ENCODE assay signal across 27 cellular contexts in genomic region chr13:94218537-94218936, GRCh38.
"Had no signal": no experiment of that assay in that cellular context is flagged by ENCODE, and none has a peak within 500 bp of the region (broad histone marks: within the 10 kb centered on the region; RNA-seq: fewer than 3 reads in every experiment).

No MANE protein-coding gene starts in this region.

- H3K27ac ChIP-seq: coronary artery, dorsolateral prefrontal cortex, hepatocyte, neural progenitor cell, parathyroid adenoma, psoas muscle, spleen, tibial artery, upper lobe of left lung, uterus had no signal

- H2AFZ ChIP-seq: hepatocyte, neural progenitor cell, parathyroid adenoma had no signal

- H3K79me2 ChIP-seq: hepatocyte, parathyroid adenoma had no signal

- H3K36me3 Mint-ChIP-seq: natural killer cell treated with Interleukin-12 subunit alpha and Interleukin-12 subunit beta and Interleukin-15 and Interleukin-18, amount 100 ng/mL, for 72 hours; neural progenitor cell; stimulated activated memory B cell treated with anti-CD40 and anti-IgM and Interleukin-4, amounts not matched to agents 10 μg/mL and 1 μg/mL and 100 μg/mL, for 72 hours had no signal

- H3K9me3 ChIP-seq: psoas muscle, spleen, tibial artery, upper lobe of left lung, uterus had no signal

- ATAC-seq: left colon; left ventricle myocardium superior; natural killer cell treated with Interleukin-12 subunit alpha and Interleukin-12 subunit beta and Interleukin-15 and Interleukin-18, amount 100 ng/mL, for 72 hours; psoas muscle; sciatic nerve; stimulated activated memory B cell treated with anti-CD40 and anti-IgM and Interleukin-4, amounts not matched to agents 10 μg/mL and 1 μg/mL and 100 μg/mL, for 72 hours had no signal

- H3K4me2 ChIP-seq: hepatocyte, neural progenitor cell had no signal

- H3K4me1 ChIP-seq: parathyroid adenoma, psoas muscle, spleen, tibial artery, upper lobe of left lung, uterus had no signal

- H3K9ac ChIP-seq: neural progenitor cell, parathyroid adenoma had no signal

- H3K36me3 ChIP-seq: neural progenitor cell, spleen, tibial artery, upper lobe of left lung, uterus had no signal

- H3K27me3 ChIP-seq: dorsolateral prefrontal cortex, hepatocyte, neural progenitor cell, spleen, tibial artery, upper lobe of left lung, uterus had no signal

- H3K4me1 Mint-ChIP-seq: stimulated activated memory B cell treated with anti-CD40 and anti-IgM and Interleukin-4, amounts not matched to agents 10 μg/mL and 1 μg/mL and 100 μg/mL, for 72 hours had no signal

- H3K27me3 Mint-ChIP-seq: stimulated activated memory B cell treated with anti-CD40 and anti-IgM and Interleukin-4, amounts not matched to agents 10 μg/mL and 1 μg/mL and 100 μg/mL, for 72 hours; stimulated activated naive CD8-positive, alpha-beta T cell treated with anti-CD3 and anti-CD28 coated beads, Interleukin-15, Interleukin-2, amounts not matched to agents 100 ng/mL and 50 ng/mL, for 24 hours had no signal

- H3K9me3 Mint-ChIP-seq: neural progenitor cell; stimulated activated memory B cell treated with anti-CD40 and anti-IgM and Interleukin-4, amounts not matched to agents 10 μg/mL and 1 μg/mL and 100 μg/mL, for 72 hours; stimulated activated naive CD8-positive, alpha-beta T cell treated with anti-CD3 and anti-CD28 coated beads, Interleukin-15, Interleukin-2, amounts not matched to agents 100 ng/mL and 50 ng/mL, for 24 hours had no signal

- H3K4me3 Mint-ChIP-seq: natural killer cell treated with Interleukin-12 subunit alpha and Interleukin-12 subunit beta and Interleukin-15 and Interleukin-18, amount 100 ng/mL, for 72 hours; neural progenitor cell; stimulated activated memory B cell treated with anti-CD40 and anti-IgM and Interleukin-4, amounts not matched to agents 10 μg/mL and 1 μg/mL and 100 μg/mL, for 72 hours; stimulated activated naive CD8-positive, alpha-beta T cell treated with anti-CD3 and anti-CD28 coated beads, Interleukin-15, Interleukin-2, amounts not matched to agents 100 ng/mL and 50 ng/mL, for 24 hours had no signal

- DNase-seq: dorsolateral prefrontal cortex; effector CD8-positive, alpha-beta T cell; foreskin melanocyte; head of caudate nucleus; left colon; left ventricle myocardium superior; mesenchymal stem cell; midbrain; occipital lobe; psoas muscle; retina; spleen; stimulated activated CD4-positive, alpha-beta T cell treated with anti-CD3 and anti-CD28 coated beads, Interleukin-15, amount 100 ng/mL, for 24 hours; stimulated activated CD4-positive, alpha-beta T cell treated with anti-CD3 and anti-CD28 coated beads, Interleukin-1b, Interleukin-23, amount 100 ng/mL, for 48 hours; stimulated activated CD4-positive, alpha-beta T cell treated with anti-CD3 and anti-CD28 coated beads, Interleukin-4, amount 100 ng/mL, for 24 hours; tibial artery; upper lobe of left lung; uterus had no signal

- H3K27ac Mint-ChIP-seq: natural killer cell treated with Interleukin-12 subunit alpha and Interleukin-12 subunit beta and Interleukin-15 and Interleukin-18, amount 100 ng/mL, for 72 hours; neural progenitor cell; stimulated activated memory B cell treated with anti-CD40 and anti-IgM and Interleukin-4, amounts not matched to agents 10 μg/mL and 1 μg/mL and 100 μg/mL, for 72 hours; stimulated activated naive CD8-positive, alpha-beta T cell treated with anti-CD3 and anti-CD28 coated beads, Interleukin-15, Interleukin-2, amounts not matched to agents 100 ng/mL and 50 ng/mL, for 24 hours had no signal

- H3K4me3 ChIP-seq: coronary artery, dorsolateral prefrontal cortex, hepatocyte, lung, neural progenitor cell, psoas muscle, spleen, tibial artery, upper lobe of left lung, uterus had no signal
